ENCODE assay signal across 8 cellular contexts in genomic region chr6:169589293-169589692, GRCh38.
A peak's percentile ranks its signal among the peaks of the same experiment; 100 is the strongest.
DNase-seq lines count a peak whose midpoint lies in the region; ATAC-seq and TF ChIP-seq lines count a peak whose summit lies in the region.

No MANE protein-coding gene starts in this region.

- TF ChIP-seq CTCF in fibroblast of pulmonary artery (IDR thresholded peaks at IDR 0.05; ENCODE audit: low read length, missing control alignments), result no peak

- DNase-seq in NCI-H1105 treated with DMSO at 0.1 percent for 48 hours (lab: John Stamatoyannopoulos, UW) (peak; percentile 37), NCI-H1105 (lab: John Stamatoyannopoulos, UW) (no peak), NCI-H2196 treated with DMSO at 0.1 percent for 48 hours (lab: John Stamatoyannopoulos, UW; ENCODE audit: unreplicated experiment) (peak; percentile 16), fibroblast of pulmonary artery (ENCODE audit: low read depth) (peak; percentile 37), 8988T (no peak), RPMI8226 (no peak)

- no peak overlapping the region for H3K4me3 ChIP-seq in fibroblast of pulmonary artery (replicated peaks; ENCODE audit: low read depth, low read length)

- ATAC-seq in HG02798 (IDR thresholded peaks at IDR 0.05; ENCODE audit: poor library complexity, unreplicated experiment) (peak; percentile 72), GM19324 (IDR thresholded peaks at IDR 0.05; ENCODE audit: low FRiP score, unreplicated experiment) (no peak)

Comparison
In these comparisons a context has a peak if more than half of its experiments do, and no peak if none do; other contexts are left out.
1. DNase-seq: peak in NCI-H1105 treated with DMSO at 0.1 percent for 48 hours (single experiment), NCI-H2196 treated with DMSO at 0.1 percent for 48 hours (single experiment) and fibroblast of pulmonary artery (single experiment); none in NCI-H1105 (single experiment), 8988T (single experiment) and RPMI8226 (single experiment).